ENCODE assay signal across 8 cellular contexts in genomic region chr1:40508375-40509341, GRCh38. TPM values are rescaled to one million over a fixed set of nuclear protein-coding genes. Genes with fewer than 3 reads are reported as not detected.
A peak's percentile ranks its signal among the peaks of the same experiment; 100 is the strongest.
DNase-seq lines count a peak whose midpoint lies in the region; ATAC-seq, FAIRE-seq and TF ChIP-seq lines count a peak whose summit lies in the region.

Gene EXO5, plus strand, starts transcription at chr1:40508767. Its CDS starts 5,778 bp downstream, at chr1:40514545.

- H3K9me3 ChIP-seq in PC-9 (ENCODE audit: insufficient read depth, low read depth) = peaks cover 46% of the 10 kb centered on the region
- H3K9me3 ChIP-seq in esophagus (ENCODE audit: control insufficient read depth in 2 of 2, insufficient read depth in 1 of 2, low read depth in 1 of 2, low read length in 1 of 2) = no peaks in the 10 kb centered on the region
- no peaks in the 10 kb centered on the region for H3K9me3 ChIP-seq in mucosa of stomach (ENCODE audit: control insufficient read depth, low read length)

- no peaks in the 10 kb centered on the region for H4K20me1 ChIP-seq in PC-9 (ENCODE audit: insufficient read depth)

- peaks cover 9 to 33% of the 10 kb centered on the region in 2 donors for H3K36me3 Mint-ChIP-seq in CD14-positive monocyte
- H3K36me3 Mint-ChIP-seq in activated T-cell treated with anti-CD3 and anti-CD28 coated beads, Interleukin-2, amount 50 U/mL, for 24 hours (ENCODE audit: low read depth) = peaks cover 82% of the 10 kb centered on the region

- peak within 1 kb of the TSS; percentile 44 for H3K27ac ChIP-seq in PC-9
- peak within 1 kb of the TSS; percentile 36 to 69 for H3K27ac ChIP-seq in esophagus (ENCODE audit: low read depth in 2 of 2, low read length in 1 of 2)

- peaks cover 13% of the 10 kb centered on the region for H3K4me1 Mint-ChIP-seq in CD14-positive monocyte
- H3K4me1 Mint-ChIP-seq in activated T-cell treated with anti-CD3 and anti-CD28 coated beads, Interleukin-2, amount 50 U/mL, for 24 hours (ENCODE audit: low read depth) = peaks cover 12% of the 10 kb centered on the region

- TF ChIP-seq CTCF in CD14-positive monocyte (IDR thresholded peaks at IDR 0.05) (no peak), PC-9 (conservative IDR thresholded peaks at IDR 0.05) (no peak)

- peak; percentile 49 for FAIRE-seq in HTR-8/SVneo (lab: Jason Lieb, UNC)

- no peaks in the 10 kb centered on the region for H3F3A ChIP-seq in PC-9 (ENCODE audit: insufficient read depth, low read depth)

- 0 to 1% methylated on average over 72 to 76 of the region's 76 CpGs for WGBS in esophagus, 2 donors

- DNase-seq in CD14-positive monocyte (ENCODE audit: low spot score) (peak; percentile 71), HTR-8/SVneo (ENCODE audit: insufficient read length, low spot score) (peak; percentile 69), PC-9 (peak; percentile 68 to 87)
- DNase-seq in activated T-cell treated with anti-CD3 and anti-CD28 coated beads, Interleukin-2, amount 50 U/mL, for 24 hours = peak; percentile 91
- peak; percentile 90 for DNase-seq in stimulated activated CD8-positive, alpha-beta memory T cell treated with anti-CD3 and anti-CD28 coated beads, Interleukin-4, amount 100 ng/mL, for 48 hours

- peak within 1 kb of the TSS; percentile 64 for H3K9ac ChIP-seq in mucosa of stomach (ENCODE audit: low read length)

- no peaks in the 10 kb centered on the region for H3K9me2 ChIP-seq in PC-9 (ENCODE audit: insufficient read depth)

- H3K4me2 ChIP-seq in PC-9 = peak within 1 kb of the TSS; percentile 85

- H3K4me1 ChIP-seq in PC-9 (replicated peaks; ENCODE audit: insufficient read depth) (peaks cover 15% of the 10 kb centered on the region), esophagus (ENCODE audit: control insufficient read depth in 2 of 2, insufficient read depth in 2 of 2, low read length in 1 of 2) (peaks cover 0 to 5% of the 10 kb centered on the region in 2 donors), mucosa of stomach (ENCODE audit: control insufficient read depth, insufficient read depth, low read length) (peaks cover 6% of the 10 kb centered on the region)

- H3K79me2 ChIP-seq in PC-9 (ENCODE audit: low read depth) = peaks cover 11% of the 10 kb centered on the region; the same call in 1 of the 2 replicates

- no peaks in the 10 kb centered on the region for H3K27me3 ChIP-seq in PC-9 (ENCODE audit: insufficient read depth, low read depth)
- no peaks in the 10 kb centered on the region for H3K27me3 ChIP-seq in esophagus (ENCODE audit: control insufficient read depth in 1 of 2, insufficient read depth in 2 of 2, low read length in 2 of 2)
- H3K27me3 ChIP-seq in mucosa of stomach (ENCODE audit: control insufficient read depth, insufficient read depth, low read length) = no peaks in the 10 kb centered on the region

- H3K4me3 Mint-ChIP-seq in CD14-positive monocyte = peak within 1 kb of the TSS; percentile 91 to 95
- peak within 1 kb of the TSS; percentile 88 for H3K4me3 Mint-ChIP-seq in activated T-cell treated with anti-CD3 and anti-CD28 coated beads, Interleukin-2, amount 50 U/mL, for 24 hours

- POLR2A ChIA-PET in PC-9 (lab: Charles Lee; ENCODE audit: unreplicated experiment) = interaction anchor here (0.5 to 0.7 kb wide), 5 partner anchors 85 to 679 kb away, joined by 3 to 5 read pairs (median 3); no protein-coding TSS in a partner anchor

- peak within 1 kb of the TSS; percentile 65 to 89 (median 78) for H3K27ac Mint-ChIP-seq in CD14-positive monocyte
- H3K27ac Mint-ChIP-seq in activated T-cell treated with anti-CD3 and anti-CD28 coated beads, Interleukin-2, amount 50 U/mL, for 24 hours = peak within 1 kb of the TSS; percentile 91

- intact Hi-C loops in CD14-positive monocyte (cut with micrococcal nuclease) (no loop called here), PC-9 (cut with micrococcal nuclease; ENCODE audit: unreplicated experiment) (loop anchor here (1.0 kb wide), 1 partner anchor 23 kb away; the partner anchor contains the start of gene ZNF684)

- H3K4me3 ChIP-seq in PC-9 = peak within 1 kb of the TSS; percentile 72
- peak within 1 kb of the TSS; percentile 60 to 77 for H3K4me3 ChIP-seq in esophagus (ENCODE audit: low read depth in 1 of 2, low read length in 2 of 2)
- peak within 1 kb of the TSS; percentile 43 for H3K4me3 ChIP-seq in mucosa of stomach (ENCODE audit: low read length)

- peak; percentile 83 for ATAC-seq in GM19397 (IDR thresholded peaks at IDR 0.05; ENCODE audit: unreplicated experiment)

- CTCF ChIA-PET in PC-9 (lab: Charles Lee) = interaction anchor here (0.6 to 0.8 kb wide), 4 partner anchors 23 to 1451 kb away, joined by 3 to 4 read pairs (median 4); partner anchors contain the start of genes ZFP69 and ZNF684

- peaks cover 40 to 73% (median 59%) of the 10 kb centered on the region in 7 donors for H3K9me3 Mint-ChIP-seq in CD14-positive monocyte
- H3K9me3 Mint-ChIP-seq in activated T-cell treated with anti-CD3 and anti-CD28 coated beads, Interleukin-2, amount 50 U/mL, for 24 hours = peaks cover 44% of the 10 kb centered on the region

- H3K27me3 Mint-ChIP-seq in CD14-positive monocyte (ENCODE audit: low read depth in 3 of 3) = peaks cover 0 to 3% (median 2%) of the 10 kb centered on the region in 3 donors
- H3K27me3 Mint-ChIP-seq in activated T-cell treated with anti-CD3 and anti-CD28 coated beads, Interleukin-2, amount 50 U/mL, for 24 hours = no peaks in the 10 kb centered on the region

- BruUV-seq in PC-9 (replicated peaks; lab: Mats Ljungman, UMichigan) = TSS peak; percentile 85

- H3K36me3 ChIP-seq in PC-9 (ENCODE audit: low read depth) (peaks cover 24% of the 10 kb centered on the region), esophagus (ENCODE audit: control insufficient read depth in 2 of 2, insufficient read depth in 2 of 2, low read length in 1 of 2) (no peaks in the 10 kb centered on the region), mucosa of stomach (ENCODE audit: control insufficient read depth, insufficient read depth, low read length) (no peaks in the 10 kb centered on the region)

- H2AFZ ChIP-seq in PC-9 = peak within 1 kb of the TSS; percentile 100

RNA-seq across cellular contexts. Expression of gene EXO5, which starts in this region (rescaled TPM):
- polyA plus RNA-seq in CD14-positive monocyte (1 to 10 TPM; 1.5 to 2.6 TPM), esophagus (1 to 10 TPM; 3.6 to 4.3 TPM)
- total RNA-seq in PC-9 (2021) = 15.4 and 19.0 TPM in 2 replicates

Comparison
In these comparisons a context has a peak if more than half of its experiments do, and no peak if none do; other contexts are left out.
1. Peak in every context shown above with its lines: DNase-seq, ATAC-seq, H3K4me3 ChIP-seq and H3K27ac ChIP-seq.